Comparison of ENCODE assay signal across 18 cellular contexts in genomic region chr3:172314616-172315015, GRCh38.
DNase-seq lines count a peak whose midpoint lies in the region; ATAC-seq and TF ChIP-seq lines count a peak whose summit lies in the region.
"Had no signal": no experiment of that assay in that cellular context is flagged by ENCODE, and none has a peak within 500 bp of the region (broad histone marks: within the 10 kb centered on the region; RNA-seq: fewer than 3 reads in every experiment).

No MANE protein-coding gene starts in this region.

- no peak overlapping the region for H3K4me3 ChIP-seq in LNCaP clone FGC (ENCODE audit: low read depth, low read length)
- no peak overlapping the region for H3K4me3 ChIP-seq in psoas muscle

- no TSS peak for BruUV-seq in Calu3 (replicated peaks; lab: Mats Ljungman, UMichigan)

- H3K9me3 Mint-ChIP-seq in Calu3 (ENCODE audit: low read depth, unreplicated experiment), result no peaks in the 10 kb centered on the region
- no peaks in the 10 kb centered on the region for H3K9me3 Mint-ChIP-seq in endothelial cell (ENCODE audit: unreplicated experiment)
- H3K9me3 Mint-ChIP-seq: activated naive CD8-positive, alpha-beta T cell treated with anti-CD3 and anti-CD28 coated beads, Interleukin-2, amount 10 ng/mL, durations not matched to agents 7 days and 5 days; H9; stimulated activated naive CD8-positive, alpha-beta T cell treated with anti-CD3 and anti-CD28 coated beads, Interleukin-15, Interleukin-2, amounts not matched to agents 100 ng/mL and 50 ng/mL, for 24 hours had no signal

- H3K27me3 Mint-ChIP-seq in Calu3 (ENCODE audit: unreplicated experiment) (no peaks in the 10 kb centered on the region), endothelial cell (ENCODE audit: unreplicated experiment) (peaks cover 14% of the 10 kb centered on the region)
- H3K27me3 Mint-ChIP-seq: activated CD4-positive, alpha-beta T cell treated with anti-CD3 and anti-CD28 coated beads for 36 hours; activated naive CD8-positive, alpha-beta T cell treated with anti-CD3 and anti-CD28 coated beads, Interleukin-2, amount 10 ng/mL, durations not matched to agents 7 days and 5 days; stimulated activated naive CD8-positive, alpha-beta T cell treated with anti-CD3 and anti-CD28 coated beads, Interleukin-15, Interleukin-2, amounts not matched to agents 100 ng/mL and 50 ng/mL, for 24 hours had no signal

- CTCF ChIA-PET in Calu3 (lab: Charles Lee), result interaction anchor here (0.6 to 3.0 kb wide), 3 partner anchors 18 to 359 kb away, joined by 3 to 12 read pairs (median 4); no protein-coding TSS in a partner anchor

- no peaks in the 10 kb centered on the region for H3K9me3 ChIP-seq in psoas muscle

- WGBS in psoas muscle, 3 donors, result 24 to 54% (median 28%) methylated on average over 2 of the region's 2 CpGs

- peaks cover 98% of the 10 kb centered on the region for H3K36me3 Mint-ChIP-seq in Calu3 (ENCODE audit: insufficient read depth, unreplicated experiment)
- H3K36me3 Mint-ChIP-seq in endothelial cell (ENCODE audit: low read depth, unreplicated experiment), result peaks cover 67% of the 10 kb centered on the region

- DNase-seq in Calu3, result no peak
- peak; percentile 59 for DNase-seq in LNCaP clone FGC (ENCODE audit: low read depth)
- no peak for DNase-seq in endothelial cell (ENCODE audit: low spot score)
- DNase-seq in psoas muscle, result no peak
- DNase-seq in GM13977 (ENCODE audit: low spot score), result no peak
- no peak for DNase-seq in hepatic stellate cell (ENCODE audit: low spot score)
- DNase-seq: activated CD4-positive, alpha-beta T cell treated with anti-CD3 and anti-CD28 coated beads for 36 hours; activated naive CD8-positive, alpha-beta T cell treated with anti-CD3 and anti-CD28 coated beads, Interleukin-2, amount 10 ng/mL, durations not matched to agents 7 days and 5 days; effector CD4-positive, alpha-beta T cell; H9; islet precursor cell; NCI-H2107; PC-3; stimulated activated CD4-positive, alpha-beta T cell treated with anti-CD3 and anti-CD28 coated beads, Interleukin-1b, Interleukin-23, amount 100 ng/mL, for 48 hours had no signal

- H3K4me1 ChIP-seq in psoas muscle, result peaks cover 76% of the 10 kb centered on the region

- intact Hi-C loops in Calu3 (cut with micrococcal nuclease; ENCODE audit: unreplicated experiment) (no loop called here), psoas muscle (cut with DNase I) (no loop called here)

- ATAC-seq in psoas muscle, result peak in 3 of 4 donors; percentile 27 to 57 (median 43)
- no peak for ATAC-seq in GM21737 (IDR thresholded peaks at IDR 0.05; ENCODE audit: unreplicated experiment)
- ATAC-seq in HG03196 (IDR thresholded peaks at IDR 0.05; ENCODE audit: unreplicated experiment), result no peak
- ATAC-seq: activated CD4-positive, alpha-beta T cell treated with anti-CD3 and anti-CD28 coated beads for 36 hours; sciatic nerve had no signal

- H3K36me3 ChIP-seq in psoas muscle (ENCODE audit: insufficient read depth in 1 of 2, low read depth in 1 of 2), result peaks cover 4 to 34% of the 10 kb centered on the region in 2 donors

- H3K27ac ChIP-seq in psoas muscle, result peak overlapping the region; percentile 76

- H3K4me3 Mint-ChIP-seq in Calu3 (ENCODE audit: low read depth, unreplicated experiment) (peak overlapping the region; percentile 37), endothelial cell (ENCODE audit: unreplicated experiment) (peak overlapping the region; percentile 18)
- H3K4me3 Mint-ChIP-seq: activated CD4-positive, alpha-beta T cell treated with anti-CD3 and anti-CD28 coated beads for 36 hours; activated naive CD8-positive, alpha-beta T cell treated with anti-CD3 and anti-CD28 coated beads, Interleukin-2, amount 10 ng/mL, durations not matched to agents 7 days and 5 days; H9; stimulated activated naive CD8-positive, alpha-beta T cell treated with anti-CD3 and anti-CD28 coated beads, Interleukin-15, Interleukin-2, amounts not matched to agents 100 ng/mL and 50 ng/mL, for 24 hours had no signal

- H3K27ac Mint-ChIP-seq in Calu3 (ENCODE audit: unreplicated experiment) (peak overlapping the region; percentile 75), endothelial cell (ENCODE audit: unreplicated experiment) (peak overlapping the region; percentile 30)
- H3K27ac Mint-ChIP-seq: activated CD4-positive, alpha-beta T cell treated with anti-CD3 and anti-CD28 coated beads for 36 hours; activated naive CD8-positive, alpha-beta T cell treated with anti-CD3 and anti-CD28 coated beads, Interleukin-2, amount 10 ng/mL, durations not matched to agents 7 days and 5 days; stimulated activated naive CD8-positive, alpha-beta T cell treated with anti-CD3 and anti-CD28 coated beads, Interleukin-15, Interleukin-2, amounts not matched to agents 100 ng/mL and 50 ng/mL, for 24 hours had no signal

- H3K4me1 Mint-ChIP-seq in Calu3 (ENCODE audit: low read depth, unreplicated experiment), result peaks cover 74% of the 10 kb centered on the region
- H3K4me1 Mint-ChIP-seq in endothelial cell (ENCODE audit: unreplicated experiment), result peaks cover 23% of the 10 kb centered on the region

- in situ Hi-C loops in GM13977 (cut with MboI; ENCODE audit: low pct_unique_long_range_greater_than_20kb, low sequenced_read_pairs, unreplicated experiment), result no loop called here

- TF ChIP-seq CTCF in Calu3 (IDR thresholded peaks at IDR 0.05; ENCODE audit: unreplicated experiment) (no peak), LNCaP clone FGC (IDR thresholded peaks at IDR 0.05; ENCODE audit: control insufficient read depth, extremely low read depth, insufficient read depth) (no peak), endothelial cell (IDR thresholded peaks at IDR 0.05; ENCODE audit: unreplicated experiment) (no peak), psoas muscle (IDR thresholded peaks at IDR 0.05) (no peak), GM13977 (IDR thresholded peaks at IDR 0.05; ENCODE audit: extremely low read depth, insufficient read depth, missing control alignments) (no peak)

- no peaks in the 10 kb centered on the region for H3K27me3 ChIP-seq in psoas muscle (ENCODE audit: insufficient read depth in 3 of 3, low read length in 2 of 3)

Comparison
In these comparisons a context has a peak if more than half of its experiments do, and no peak if none do; other contexts are left out.
1. ATAC-seq: peak in psoas muscle (3 of 4); none in GM21737 (single experiment) and HG03196 (single experiment).